8 cellular contexts compared by ENCODE assay signal in the genomic region with DNA sequence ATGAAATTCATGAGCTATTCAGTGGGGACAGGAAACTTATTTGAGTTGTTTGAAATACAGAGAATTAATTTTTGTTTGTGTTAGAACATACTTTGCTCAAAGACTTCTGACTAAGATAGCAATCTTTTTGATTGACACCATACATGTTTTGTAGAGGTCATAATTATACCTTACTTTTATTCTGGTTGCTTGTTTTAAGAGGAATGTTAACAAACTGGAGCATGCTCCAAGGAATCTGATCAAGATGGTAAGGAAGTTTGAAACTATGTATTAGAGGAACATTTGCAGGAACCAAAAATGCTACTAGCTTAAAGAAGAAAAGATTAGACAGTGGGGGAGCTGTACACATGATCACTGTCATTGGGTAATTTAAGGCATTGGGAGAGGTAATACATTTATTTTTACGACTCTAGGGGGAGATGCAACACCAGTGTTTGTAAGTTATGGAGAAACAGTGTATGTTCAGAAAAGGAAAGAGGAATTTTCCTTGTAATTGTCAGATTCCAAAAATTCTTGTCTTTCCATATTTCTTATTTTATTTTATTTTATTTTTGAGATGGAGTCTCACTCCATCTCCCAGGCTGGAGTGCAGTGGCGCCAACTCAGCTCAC. TPM values are rescaled to one million over a fixed set of nuclear protein-coding genes. Genes with fewer than 3 reads are reported as not detected.
DNase-seq lines count a peak whose midpoint lies in the region; ATAC-seq and TF ChIP-seq lines count a peak whose summit lies in the region.

No MANE protein-coding gene starts in this region.

- peak overlapping the region; percentile 43 for H3K27ac Mint-ChIP-seq in T-helper 1 cell treated with Interleukin-12 subunit alpha and Interleukin-12 subunit beta and Interleukin-4 antibody, amounts not matched to agents 30 μg/mL and 1 μg/mL, for 36 hours

- peak overlapping the region; percentile 5 for H3K4me3 Mint-ChIP-seq in T-helper 1 cell treated with Interleukin-12 subunit alpha and Interleukin-12 subunit beta and Interleukin-4 antibody, amounts not matched to agents 30 μg/mL and 1 μg/mL, for 36 hours

- no peaks in the 10 kb centered on the region for H3K36me3 Mint-ChIP-seq in T-helper 1 cell treated with Interleukin-12 subunit alpha and Interleukin-12 subunit beta and Interleukin-4 antibody, amounts not matched to agents 30 μg/mL and 1 μg/mL, for 36 hours (ENCODE audit: low read depth)

- ATAC-seq in HG02642 (IDR thresholded peaks at IDR 0.05; ENCODE audit: poor library complexity, unreplicated experiment): peak; percentile 33

- H3K4me3 ChIP-seq in cardiac muscle cell: no peak overlapping the region

- H3K4me1 ChIP-seq in cardiac muscle cell (ENCODE audit: low read depth): peaks cover 15% of the 10 kb centered on the region

- H3K27me3 ChIP-seq in cardiac muscle cell: no peaks in the 10 kb centered on the region

- peaks cover 1% of the 10 kb centered on the region for H3K9me3 Mint-ChIP-seq in T-helper 1 cell treated with Interleukin-12 subunit alpha and Interleukin-12 subunit beta and Interleukin-4 antibody, amounts not matched to agents 30 μg/mL and 1 μg/mL, for 36 hours

- H3K27ac ChIP-seq in cardiac muscle cell: peak overlapping the region; percentile 32

- DNase-seq in T-helper 1 cell: no peak
- DNase-seq in SK-N-DZ (ENCODE audit: low spot score): peak; percentile 2
- peak in 1 of 2 donors; percentile 83 for DNase-seq in cardiac muscle cell (ENCODE audit: low read depth in 1 of 2, low spot score in 1 of 2)
- no peak for DNase-seq in KG1 (lab: John Stamatoyannopoulos, UW)
- DNase-seq in activated gamma-delta T cell (lab: John Stamatoyannopoulos, UW): no peak
- no peak for DNase-seq in HPDE6-E6E7 (ENCODE audit: extremely low spot score)

- no peaks in the 10 kb centered on the region for H3K27me3 Mint-ChIP-seq in T-helper 1 cell treated with Interleukin-12 subunit alpha and Interleukin-12 subunit beta and Interleukin-4 antibody, amounts not matched to agents 30 μg/mL and 1 μg/mL, for 36 hours (ENCODE audit: low read depth)

- H3K4me1 Mint-ChIP-seq in T-helper 1 cell treated with Interleukin-12 subunit alpha and Interleukin-12 subunit beta and Interleukin-4 antibody, amounts not matched to agents 30 μg/mL and 1 μg/mL, for 36 hours (ENCODE audit: low read depth): peaks cover 33% of the 10 kb centered on the region

- no peaks in the 10 kb centered on the region for H3K9me3 ChIP-seq in cardiac muscle cell (ENCODE audit: low read depth)

- H3K36me3 ChIP-seq in cardiac muscle cell: no peaks in the 10 kb centered on the region

- TF ChIP-seq CTCF in cardiac muscle cell (IDR thresholded peaks at IDR 0.05; ENCODE audit: low read depth, low read length): peak; percentile 52

RNA-seq across cellular contexts. Expression of gene AGFG1, which starts 8.0 kb away (rescaled TPM):
- polyA plus RNA-seq in SK-N-DZ (2014; cell fraction: cytosol; rRNA removed): 18.5 and 19.1 TPM in 2 replicates
- 12.9 and 16.4 TPM in 2 replicates for polyA plus RNA-seq in SK-N-DZ (2014; cell fraction: nucleus; rRNA removed)
- total RNA-seq in cardiac muscle cell: 34.0 and 35.3 TPM in 2 replicates
- 39.0 and 55.3 TPM in 2 replicates for polyA plus RNA-seq in cardiac muscle cell
